ENCODE assay signal across 7 cellular contexts in the genomic region with DNA sequence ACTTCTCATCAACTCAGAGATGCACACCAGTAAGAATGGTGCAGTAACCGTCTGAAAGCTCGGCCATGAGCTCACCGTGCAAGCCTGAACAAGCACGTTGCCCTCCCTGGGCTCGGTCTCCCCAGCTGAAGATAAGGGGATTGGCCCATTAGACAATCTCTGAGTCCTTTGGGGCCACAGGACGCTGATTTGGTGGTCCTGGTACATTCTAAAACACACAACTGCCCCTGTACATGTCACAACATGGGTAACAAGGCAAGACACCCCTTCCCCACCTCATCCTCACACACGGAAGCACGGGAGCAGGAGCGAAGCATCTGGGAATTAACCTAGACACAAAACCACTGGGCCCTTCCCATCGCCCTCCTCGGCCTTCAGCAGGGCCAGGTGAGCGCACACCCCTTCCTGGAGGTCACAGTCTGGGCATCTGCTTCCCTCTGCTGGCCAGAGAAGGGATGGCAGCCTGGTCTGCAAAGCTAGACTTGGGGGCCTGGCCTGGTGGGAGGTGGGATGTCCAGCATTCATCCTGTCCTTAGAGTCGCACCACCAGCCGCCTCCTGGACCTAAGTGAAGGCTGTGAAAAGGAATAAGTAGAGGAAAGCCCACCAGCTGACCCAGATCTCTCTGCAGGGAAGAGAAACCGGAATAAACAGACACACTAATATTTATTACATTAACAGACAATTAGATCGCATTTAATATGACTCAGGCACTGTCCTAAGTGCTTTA. TPM values are rescaled to one million over a fixed set of nuclear protein-coding genes. Genes with fewer than 3 reads are reported as not detected.
DNase-seq lines count a peak whose midpoint lies in the region; ATAC-seq and TF ChIP-seq lines count a peak whose summit lies in the region.

No MANE protein-coding gene starts in this region.

- peaks cover 2 to 7% (median 3%) of the 10 kb centered on the region in 4 donors for H3K4me1 Mint-ChIP-seq in naive thymus-derived CD8-positive, alpha-beta T cell

- POLR2A ChIA-PET in naive thymus-derived CD8-positive, alpha-beta T cell (lab: Charles Lee) = interaction anchor here (1.2 to 1.4 kb wide), 2 partner anchors 9 to 202 kb away, joined by 5 to 6 read pairs; no protein-coding TSS in a partner anchor

- H3K9me3 Mint-ChIP-seq in naive thymus-derived CD8-positive, alpha-beta T cell = no peaks in the 10 kb centered on the region

- peak; percentile 68 for ATAC-seq in HG02981 (IDR thresholded peaks at IDR 0.05; ENCODE audit: unreplicated experiment)
- peak; percentile 90 to 99 for ATAC-seq in naive thymus-derived CD8-positive, alpha-beta T cell
- ATAC-seq in stimulated activated naive CD8-positive, alpha-beta T cell treated with anti-CD3 and anti-CD28 coated beads, Interleukin-15, Interleukin-2, amounts not matched to agents 100 U/mL and 50 U/mL, for 24 hours = peak; percentile 77

- no peaks in the 10 kb centered on the region for H3K36me3 Mint-ChIP-seq in naive thymus-derived CD8-positive, alpha-beta T cell

- peak; percentile 83 for DNase-seq in NCI-H748 (lab: John Stamatoyannopoulos, UW; ENCODE audit: unreplicated experiment)
- peak; percentile 51 to 53 for DNase-seq in activated CD8-positive, alpha-beta memory T cell treated with anti-CD3 and anti-CD28 coated beads for 4 hours (ENCODE audit: low read depth in 2 of 2)
- DNase-seq in epidermal melanocyte (ENCODE audit: insufficient read length, low spot score) = peak; percentile 61
- DNase-seq in naive thymus-derived CD8-positive, alpha-beta T cell = peak; percentile 53 to 86 (median 71)
- DNase-seq in stimulated activated naive CD8-positive, alpha-beta T cell treated with anti-CD3 and anti-CD28 coated beads, Interleukin-15, Interleukin-2, amounts not matched to agents 100 U/mL and 50 U/mL, for 24 hours = peak; percentile 88

- peak; percentile 96 for TF ChIP-seq CTCF in GM12873 (IDR thresholded peaks at IDR 0.05; ENCODE audit: insufficient read depth, low read depth, low read length, missing control alignments)

- peak overlapping the region in 1 of 10 donors; percentile 9 for H3K27ac Mint-ChIP-seq in naive thymus-derived CD8-positive, alpha-beta T cell

- no peak overlapping the region for H3K4me3 Mint-ChIP-seq in naive thymus-derived CD8-positive, alpha-beta T cell

- peaks cover 18 to 52% (median 40%) of the 10 kb centered on the region in 5 donors for H3K27me3 Mint-ChIP-seq in naive thymus-derived CD8-positive, alpha-beta T cell

RNA-seq across cellular contexts. Expression of a gene that starts 18.9 kb away (rescaled TPM):
- 10 to 100 TPM; 21.0 to 22.0 TPM for total RNA-seq in naive thymus-derived CD8-positive, alpha-beta T cell
- polyA plus RNA-seq in naive thymus-derived CD8-positive, alpha-beta T cell = 10 to 100 TPM; 15.4 to 23.6 (median 17.6) TPM

Comparison
In these comparisons a context has a peak if more than half of its experiments do, and no peak if none do; other contexts are left out.
1. Peak in every context shown above with its lines: DNase-seq and ATAC-seq.